ENCODE assay signal across 10 cellular contexts in the genomic region with DNA sequence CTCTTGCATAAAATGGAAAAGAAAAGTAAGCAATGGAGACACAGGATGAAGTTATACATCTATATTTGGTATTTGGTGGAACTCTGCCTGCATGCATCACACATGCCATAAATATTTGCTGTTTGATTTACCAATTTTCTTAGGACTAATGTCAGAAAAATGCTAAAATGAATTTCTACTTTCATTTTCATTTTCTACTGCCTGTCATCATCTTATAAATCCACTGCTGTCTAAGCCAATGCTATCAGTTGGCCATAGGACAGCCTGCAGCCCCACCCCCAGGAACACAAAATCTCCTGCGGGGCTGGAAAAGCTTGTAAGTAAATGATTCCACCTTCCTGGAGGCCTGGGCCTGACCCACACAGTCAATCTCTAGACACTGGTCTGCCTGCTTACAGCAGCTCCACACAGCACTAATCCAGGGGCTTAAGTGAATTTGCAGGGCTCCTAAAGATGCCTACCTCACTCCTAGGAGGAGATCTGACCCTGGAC.
DNase-seq lines count a peak whose midpoint lies in the region; ATAC-seq and TF ChIP-seq lines count a peak whose summit lies in the region.
"Had no signal": no experiment of that assay in that cellular context is flagged by ENCODE, and none has a peak within 500 bp of the region (broad histone marks: within the 10 kb centered on the region; RNA-seq: fewer than 3 reads in every experiment).

No MANE protein-coding gene starts in this region.

- DNase-seq in ACHN (peak; percentile 55), HEK293T (ENCODE audit: extremely low spot score) (peak; percentile 34), amniotic epithelial cell (ENCODE audit: low read depth) (peak; percentile 74), left colon (peak; percentile 53 to 62), cerebellum (ENCODE audit: low spot score) (no peak), NCI-H1694 (lab: John Stamatoyannopoulos, UW) (no peak)
- DNase-seq: NCI-H1105; stimulated activated CD4-positive, alpha-beta T cell treated with anti-CD3 and anti-CD28 coated beads, Interleukin-4, amount 100 ng/mL, for 4 hours had no signal

- ATAC-seq in left colon = peak; percentile 78
- no peak for ATAC-seq in HG02642 (IDR thresholded peaks at IDR 0.05; ENCODE audit: poor library complexity, unreplicated experiment)
- no peak for ATAC-seq in HG03469 (IDR thresholded peaks at IDR 0.05; ENCODE audit: unreplicated experiment)

- intact Hi-C loops in left colon (cut with DNase I, micrococcal nuclease) = no loop called here

- POLR2A ChIA-PET in HEK293T (lab: Yijun Ruan, JAX) = no interaction called here

- CTCF ChIA-PET in HEK293T (lab: Yijun Ruan, JAX) = no interaction called here

- in situ Hi-C loops in ACHN (cut with HindIII; ENCODE audit: low pct_ligation_motif_present, low pct_unique_long_range_greater_than_20kb, low sequenced_read_pairs) = no loop called here

TF ChIP-seq in HEK293T, 16 proteins besides CTCF, POLR2A, EP300 and RAD21:
- TF ChIP-seq SUZ12 (IDR thresholded peaks at IDR 0.05) = no peak
- TF ChIP-seq LEF1 (IDR thresholded peaks at IDR 0.05; ENCODE audit: borderline replicate concordance) = no peak
- TF ChIP-seq FOXM1 (IDR thresholded peaks at IDR 0.05; ENCODE audit: borderline replicate concordance) = no peak
- no peak for TF ChIP-seq SP1 (IDR thresholded peaks at IDR 0.05)
- TF ChIP-seq ZNF384 (IDR thresholded peaks at IDR 0.05) = no peak
- no peak for TF ChIP-seq NFRKB (IDR thresholded peaks at IDR 0.05)
- no peak for TF ChIP-seq ARNT (IDR thresholded peaks at IDR 0.05)
- TF ChIP-seq FOXA1 (IDR thresholded peaks at IDR 0.05) = no peak

Comparison
In these comparisons a context has a peak if more than half of its experiments do, and no peak if none do; other contexts are left out.
1. DNase-seq: peak in ACHN (single experiment), HEK293T (single experiment), amniotic epithelial cell (single experiment) and left colon (2 of 2); none in cerebellum (single experiment) and NCI-H1694 (single experiment).